9 cellular contexts compared by ENCODE assay signal in genomic region chr2:126664639-126665038, GRCh38. TPM values are rescaled to one million over a fixed set of nuclear protein-coding genes. Genes with fewer than 3 reads are reported as not detected.
DNase-seq lines count a peak whose midpoint lies in the region; ATAC-seq, FAIRE-seq and TF ChIP-seq lines count a peak whose summit lies in the region.
"Had no signal": no experiment of that assay in that cellular context is flagged by ENCODE, and none has a peak within 500 bp of the region (broad histone marks: within the 10 kb centered on the region; RNA-seq: fewer than 3 reads in every experiment).

No MANE protein-coding gene starts in this region.

- H3K4me3 Mint-ChIP-seq in neural progenitor cell = no peak overlapping the region

- H3K4me2 ChIP-seq in neural progenitor cell = no peak overlapping the region

- DNase-seq in GM12892 (ENCODE audit: insufficient read length) (no peak), esophagus muscularis mucosa (ENCODE audit: extremely low spot score) (no peak), neural progenitor cell (ENCODE audit: low spot score) (no peak), NCI-H2171 treated with DMSO at 0.1 percent for 48 hours (lab: John Stamatoyannopoulos, UW) (no peak), NCI-H446 (lab: John Stamatoyannopoulos, UW) (no peak)
- no peak for DNase-seq in effector CD8-positive, alpha-beta T cell (lab: John Stamatoyannopoulos, UW)
- DNase-seq: NCI-H1092 treated with DMSO at 0.1 percent for 48 hours had no signal

- peaks cover 66% of the 10 kb centered on the region for H3K4me1 Mint-ChIP-seq in neural progenitor cell

- peaks cover 3% of the 10 kb centered on the region for H3K27me3 Mint-ChIP-seq in neural progenitor cell (ENCODE audit: insufficient read depth, low read depth)

- no peak for TF ChIP-seq EP300 in esophagus muscularis mucosa (IDR thresholded peaks at IDR 0.05)

- peak; percentile 56 for FAIRE-seq in GM12892 (lab: Jason Lieb, UNC)

- no peak overlapping the region for H2AFZ ChIP-seq in neural progenitor cell (replicated peaks)

- H3K9ac ChIP-seq in neural progenitor cell = no peak overlapping the region

- intact Hi-C loops in esophagus muscularis mucosa (cut with DNase I) = no loop called here

- no peaks in the 10 kb centered on the region for H3F3A ChIP-seq in neural progenitor cell (ENCODE audit: low read depth)

- H3K36me3 ChIP-seq in esophagus muscularis mucosa = peaks cover 0 to 18% (median 7%) of the 10 kb centered on the region in 4 donors
- no peaks in the 10 kb centered on the region for H3K36me3 ChIP-seq in neural progenitor cell

- H4K20me1 ChIP-seq in neural progenitor cell (ENCODE audit: low read depth) = no peaks in the 10 kb centered on the region

- H3K9me3 ChIP-seq in esophagus muscularis mucosa (no peaks in the 10 kb centered on the region), neural progenitor cell (ENCODE audit: low read depth) (no peaks in the 10 kb centered on the region)

- no peaks in the 10 kb centered on the region for H3K79me2 ChIP-seq in neural progenitor cell (ENCODE audit: low read depth)

- peak overlapping the region; percentile 64 to 99 (median 82) for H3K27ac ChIP-seq in esophagus muscularis mucosa (replicated peaks in 1 of 4)
- H3K27ac ChIP-seq in neural progenitor cell = no peak overlapping the region

- peaks cover 88 to 100% (median 97%) of the 10 kb centered on the region in 4 donors for H3K4me1 ChIP-seq in esophagus muscularis mucosa
- peaks cover 7% of the 10 kb centered on the region for H3K4me1 ChIP-seq in neural progenitor cell

- no peaks in the 10 kb centered on the region for H3K9me3 Mint-ChIP-seq in neural progenitor cell

- TF ChIP-seq CTCF in esophagus muscularis mucosa (IDR thresholded peaks at IDR 0.05) (no peak), neural progenitor cell (IDR thresholded peaks at IDR 0.05) (no peak)

- peaks cover 19% of the 10 kb centered on the region for H3K36me3 Mint-ChIP-seq in neural progenitor cell

- ATAC-seq in GM21367 (IDR thresholded peaks at IDR 0.05; ENCODE audit: unreplicated experiment) = peak; percentile 31
- peak; percentile 27 for ATAC-seq in HG03196 (IDR thresholded peaks at IDR 0.05; ENCODE audit: unreplicated experiment)

- H3K27me3 ChIP-seq in esophagus muscularis mucosa (no peaks in the 10 kb centered on the region), neural progenitor cell (no peaks in the 10 kb centered on the region)

- no peak overlapping the region for H3K27ac Mint-ChIP-seq in neural progenitor cell

- WGBS in esophagus muscularis mucosa = 79% methylated on average over 2 of the region's 2 CpGs

- TF ChIP-seq POLR2A in GM12892 (IDR thresholded peaks at IDR 0.05; ENCODE audit: low read depth, low read length) = no peak; the same call in 1 of the 2 replicates
- TF ChIP-seq POLR2A in esophagus muscularis mucosa (IDR thresholded peaks at IDR 0.05; ENCODE audit: low read depth) = no peak

- H3K4me3 ChIP-seq in esophagus muscularis mucosa = no peak overlapping the region
- no peak overlapping the region for H3K4me3 ChIP-seq in neural progenitor cell

RNA-seq across cellular contexts. Expression of gene GYPC, which starts 8.7 kb away (rescaled TPM):
- 101 TPM for polyA plus RNA-seq in GM12892 (2012; ENCODE audit: missing spikeins)
- total RNA-seq in esophagus muscularis mucosa = 100 to 1,000 TPM; 119 to 197 (median 167) TPM
- 3.4 and 9.1 TPM in 2 replicates for total RNA-seq in neural progenitor cell (ENCODE audit: low replicate concordance)

Comparison
In these comparisons a context has a peak if more than half of its experiments do, and no peak if none do; other contexts are left out.
1. RNA of gene GYPC, which starts 8.7 kb away (total RNA-seq): 119 to 197 TPM in esophagus muscularis mucosa; 3.4 to 9.1 TPM in neural progenitor cell; every median in the first group is over 10 times any median in the second.